ENCODE assay signal across 15 cellular contexts in the genomic region with DNA sequence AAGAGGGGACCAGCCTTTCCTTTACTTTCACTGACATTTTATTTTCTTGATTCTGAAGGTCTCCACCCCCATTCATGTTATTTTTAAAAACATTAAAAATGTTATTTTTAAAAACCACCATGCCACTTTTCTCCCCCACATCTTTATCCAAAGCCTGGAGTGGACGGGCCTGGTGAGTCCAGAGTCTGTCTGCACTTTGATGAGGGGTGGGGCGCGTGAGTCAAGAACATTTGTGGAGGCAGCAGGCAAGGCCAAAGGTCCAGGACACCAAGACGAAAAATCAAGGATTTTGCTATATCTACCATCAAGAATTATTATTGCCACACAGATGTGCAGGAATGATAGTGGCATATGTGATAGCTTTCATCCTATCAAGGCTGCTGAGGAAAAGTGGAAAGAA.
DNase-seq lines count a peak whose midpoint lies in the region; ATAC-seq and TF ChIP-seq lines count a peak whose summit lies in the region.
"Had no signal": no experiment of that assay in that cellular context is flagged by ENCODE, and none has a peak within 500 bp of the region (broad histone marks: within the 10 kb centered on the region; RNA-seq: fewer than 3 reads in every experiment).

No MANE protein-coding gene starts in this region.

- H3K9me3 ChIP-seq in colonic mucosa (no peaks in the 10 kb centered on the region), transverse colon (no peaks in the 10 kb centered on the region), left ventricle myocardium inferior (replicated peaks) (no peaks in the 10 kb centered on the region)

- H3K4me1 ChIP-seq in colonic mucosa (peaks cover 3% of the 10 kb centered on the region), transverse colon (peaks cover 3 to 23% (median 7%) of the 10 kb centered on the region in 4 donors), left ventricle myocardium inferior (peaks cover 14% of the 10 kb centered on the region)

- TF ChIP-seq EP300 in transverse colon (IDR thresholded peaks at IDR 0.05; ENCODE audit: low read depth), result no peak

- peak; percentile 67 for ATAC-seq in left colon
- ATAC-seq: GM23338, HCT116 had no signal

- no peak overlapping the region for H3K9ac ChIP-seq in colonic mucosa (ENCODE audit: low read depth in 2 of 2, low read length in 2 of 2)

- H3K27ac ChIP-seq in colonic mucosa (peak overlapping the region; percentile 53), transverse colon (peak overlapping the region in 3 of 4 donors; percentile 34 to 63 (median 56)), left ventricle myocardium inferior (replicated peaks) (no peak overlapping the region)

- WGBS in transverse colon (ENCODE audit: low coverage in 1 of 2), 2 donors, result 47 to 64% methylated on average over 4 of the region's 4 CpGs

- in situ Hi-C loops in transverse colon (cut with MboI; ENCODE audit: low pct_ligation_motif_present in 1 of 4, low pct_unique_long_range_greater_than_20kb in 1 of 4, low sequenced_read_pairs in 3 of 4), result no loop called here

- H3K4me3 ChIP-seq in colonic mucosa (no peak overlapping the region), transverse colon (no peak overlapping the region), left ventricle myocardium inferior (no peak overlapping the region)
- H3K4me3 ChIP-seq: GM23338 had no signal

- no peaks in the 10 kb centered on the region for H3K27me3 ChIP-seq in colonic mucosa
- no peaks in the 10 kb centered on the region for H3K27me3 ChIP-seq in transverse colon
- H3K27me3 ChIP-seq in left ventricle myocardium inferior (ENCODE audit: low read depth), result peaks cover 7% of the 10 kb centered on the region

- TF ChIP-seq CTCF in colonic mucosa (IDR thresholded peaks at IDR 0.05), result no peak
- no peak for TF ChIP-seq CTCF in transverse colon (IDR thresholded peaks at IDR 0.05)
- TF ChIP-seq CTCF in left ventricle myocardium inferior (IDR thresholded peaks at IDR 0.05; ENCODE audit: borderline replicate concordance), result no peak

- no peaks in the 10 kb centered on the region for H3K36me3 ChIP-seq in colonic mucosa
- no peaks in the 10 kb centered on the region for H3K36me3 ChIP-seq in transverse colon
- H3K36me3 ChIP-seq in left ventricle myocardium inferior, result no peaks in the 10 kb centered on the region

- TF ChIP-seq POLR2A in transverse colon (IDR thresholded peaks at IDR 0.05), result no peak

- DNase-seq in colonic mucosa (peak; percentile 70), left colon (peak; percentile 59 to 75), transverse colon (peak; percentile 67), left ventricle myocardium inferior (no peak), T-helper 1 cell (no peak)
- DNase-seq in activated effector memory CD4-positive, alpha-beta T cell treated with Interleukin-2 at 50 U/mL for 16 hours, result no peak
- DNase-seq: C1 segment of cervical spinal cord; Calu3; CD4-positive, alpha-beta memory T cell; COR-L47; DMS53; DMS79 treated with DMSO at 0.1 percent for 48 hours; GF-D8 had no signal

- intact Hi-C loops in colonic mucosa (cut with DNase I), result no loop called here
- intact Hi-C loops in left colon (cut with DNase I, micrococcal nuclease), result no loop called here
- intact Hi-C loops in transverse colon (cut with DNase I; ENCODE audit: low total_unique reads), result no loop called here
- intact Hi-C loops in left ventricle myocardium inferior (cut with micrococcal nuclease), result no loop called here

Comparison
In these comparisons a context has a peak if more than half of its experiments do, and no peak if none do; other contexts are left out.
1. DNase-seq: peak in colonic mucosa (single experiment), left colon (2 of 2) and transverse colon (single experiment); none in activated effector memory CD4-positive, alpha-beta T cell treated with Interleukin-2 at 50 U/mL for 16 hours (single experiment), left ventricle myocardium inferior (single experiment) and T-helper 1 cell (0 of 5).